Comparison of ENCODE assay signal across 8 cellular contexts in genomic region chr7:32164341-32164996, GRCh38.
DNase-seq lines count a peak whose midpoint lies in the region; FAIRE-seq lines count a peak whose summit lies in the region.
"Had no signal": no experiment of that assay in that cellular context is flagged by ENCODE, and none has a peak within 500 bp of the region (broad histone marks: within the 10 kb centered on the region; RNA-seq: fewer than 3 reads in every experiment).

No MANE protein-coding gene starts in this region.

- DNase-seq in HPDE6-E6E7 (ENCODE audit: extremely low spot score): peak; percentile 64
- DNase-seq in SHP77 (lab: John Stamatoyannopoulos, UW): peak; percentile 61 to 70
- DNase-seq in frontal cortex (ENCODE audit: low spot score in 2 of 2): peak; percentile 17 to 23
- DNase-seq in stromal cell of bone marrow (ENCODE audit: low read depth): peak; percentile 63
- DNase-seq in UCSD-AML1 (lab: John Stamatoyannopoulos, UW; ENCODE audit: unreplicated experiment): no peak
- no peak for DNase-seq in activated CD4-positive, alpha-beta T cell treated with anti-CD3 and anti-CD28 coated beads for 1 hour
- DNase-seq in activated gamma-delta T cell treated with Interleukin-2 at 50 U/mL for 16 hours: no peak

- FAIRE-seq in frontal cortex (lab: Jason Lieb, UNC): no peak
- FAIRE-seq: TTC549 had no signal

Comparison
In these comparisons a context has a peak if more than half of its experiments do, and no peak if none do; other contexts are left out.
1. DNase-seq: peak in HPDE6-E6E7 (single experiment), SHP77 (2 of 2), frontal cortex (2 of 2) and stromal cell of bone marrow (single experiment); none in UCSD-AML1 (single experiment), activated CD4-positive, alpha-beta T cell treated with anti-CD3 and anti-CD28 coated beads for 1 hour (single experiment) and activated gamma-delta T cell treated with Interleukin-2 at 50 U/mL for 16 hours (single experiment).